Comparison of ENCODE assay signal across 8 cellular contexts in the genomic region with DNA sequence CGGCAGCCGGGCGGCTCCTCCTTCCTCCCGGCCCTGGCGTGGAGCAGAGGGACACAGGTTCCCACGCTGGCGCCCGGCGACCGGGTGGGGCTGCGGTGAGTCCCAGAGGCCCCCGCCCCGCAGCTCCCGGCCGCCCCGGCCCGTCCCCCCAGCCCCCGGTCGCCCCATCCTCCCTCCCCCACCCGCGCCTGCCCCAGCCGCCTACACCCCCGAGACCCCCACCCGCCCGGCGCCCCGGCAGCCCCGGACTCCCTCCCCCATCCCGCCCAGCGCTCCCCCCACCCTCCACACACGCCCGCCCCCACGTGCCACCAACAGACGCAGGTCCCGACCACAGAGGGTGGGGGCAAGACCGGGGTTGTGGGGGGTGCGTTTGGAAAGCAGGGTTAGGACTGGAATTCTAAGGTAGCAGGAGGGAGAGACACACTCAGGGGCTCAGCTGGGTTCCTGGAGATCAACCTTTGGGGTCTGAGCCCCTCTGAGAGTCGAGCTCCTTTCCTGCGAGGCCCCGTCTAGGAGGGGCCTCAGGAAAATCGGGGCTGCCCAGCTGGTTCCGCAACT. TPM values are rescaled to one million over a fixed set of nuclear protein-coding genes. Genes with fewer than 3 reads are reported as not detected.
DNase-seq lines count a peak whose midpoint lies in the region; ATAC-seq and TF ChIP-seq lines count a peak whose summit lies in the region.

No MANE protein-coding gene starts in this region.

- peak overlapping the region; percentile 81 to 91 (median 81) for H3K27ac ChIP-seq in upper lobe of left lung

- no peak for TF ChIP-seq EP300 in upper lobe of left lung (IDR thresholded peaks at IDR 0.05)

- H3K4me1 ChIP-seq in upper lobe of left lung: peaks cover 14 to 25% (median 21%) of the 10 kb centered on the region in 4 donors

- peaks cover 33% of the 10 kb centered on the region for H3K36me3 Mint-ChIP-seq in activated naive CD4-positive, alpha-beta T cell treated with anti-CD3 and anti-CD28 coated beads, Interleukin-2, amount 10 ng/mL, durations not matched to agents 7 days and 5 days
- peaks cover 7 to 24% of the 10 kb centered on the region in 2 donors for H3K36me3 Mint-ChIP-seq in activated naive CD4-positive, alpha-beta T cell treated with anti-CD3 and anti-CD28 coated beads, Interleukin-2, amount 50 U/mL, for 72 hours
- H3K36me3 Mint-ChIP-seq in activated T-cell treated with anti-CD3 and anti-CD28 coated beads, Interleukin-2, amount 50 U/mL, for 4 hours (ENCODE audit: insufficient read depth): no peaks in the 10 kb centered on the region
- H3K36me3 Mint-ChIP-seq in immature natural killer cell: peaks cover 0 to 5% (median 0%) of the 10 kb centered on the region in 3 donors

- 16% methylated on average over 9 of the region's 42 CpGs; no CpG with 5 or more reads in 1 of the 2 donors for WGBS in upper lobe of left lung, 2 donors

- DNase-seq in activated naive CD4-positive, alpha-beta T cell treated with anti-CD3 and anti-CD28 coated beads, Interleukin-2, amount 10 ng/mL, durations not matched to agents 7 days and 5 days: no peak
- DNase-seq in activated naive CD4-positive, alpha-beta T cell treated with anti-CD3 and anti-CD28 coated beads, Interleukin-2, amount 50 U/mL, for 72 hours (ENCODE audit: low spot score in 2 of 2): no peak
- peak; percentile 45 for DNase-seq in activated T-cell treated with anti-CD3 and anti-CD28 coated beads, Interleukin-2, amount 50 U/mL, for 4 hours
- peak in 2 of 3 donors; percentile 65 to 71 for DNase-seq in immature natural killer cell
- DNase-seq in upper lobe of left lung: no peak
- DNase-seq in NCI-H2107 (lab: John Stamatoyannopoulos, UW): no peak
- DNase-seq in NCI-H2196 treated with DMSO at 0.1 percent for 48 hours (lab: John Stamatoyannopoulos, UW; ENCODE audit: unreplicated experiment): no peak
- DNase-seq in stimulated activated CD4-positive, alpha-beta T cell treated with anti-CD3 and anti-CD28 coated beads, Interleukin-12 subunit alpha, Interleukin-12 subunit beta, amount 100 ng/mL, for 4 hours: no peak

- no peaks in the 10 kb centered on the region for H3K9me3 ChIP-seq in upper lobe of left lung

- H3K27me3 Mint-ChIP-seq in activated naive CD4-positive, alpha-beta T cell treated with anti-CD3 and anti-CD28 coated beads, Interleukin-2, amount 10 ng/mL, durations not matched to agents 7 days and 5 days: peaks cover 32% of the 10 kb centered on the region
- H3K27me3 Mint-ChIP-seq in activated T-cell treated with anti-CD3 and anti-CD28 coated beads, Interleukin-2, amount 50 U/mL, for 4 hours (ENCODE audit: low read depth): no peaks in the 10 kb centered on the region
- H3K27me3 Mint-ChIP-seq in immature natural killer cell (ENCODE audit: low read depth in 3 of 3): peaks cover 5 to 15% (median 5%) of the 10 kb centered on the region in 3 donors

- no peak for ATAC-seq in activated naive CD4-positive, alpha-beta T cell treated with anti-CD3 and anti-CD28 coated beads, Interleukin-2, amount 50 U/mL, for 72 hours
- no peak for ATAC-seq in activated T-cell treated with anti-CD3 and anti-CD28 coated beads, Interleukin-2, amount 50 U/mL, for 4 hours
- peak in 1 of 2 donors; percentile 1 for ATAC-seq in upper lobe of left lung (ENCODE audit: low FRiP score in 2 of 2)

- no peak for TF ChIP-seq CTCF in upper lobe of left lung (IDR thresholded peaks at IDR 0.05)

- H3K4me3 ChIP-seq in upper lobe of left lung: peak overlapping the region; percentile 35 to 88 (median 82)

- no peak for TF ChIP-seq POLR2A in upper lobe of left lung (IDR thresholded peaks at IDR 0.05)

- no peaks in the 10 kb centered on the region for H3K9me3 Mint-ChIP-seq in activated naive CD4-positive, alpha-beta T cell treated with anti-CD3 and anti-CD28 coated beads, Interleukin-2, amount 10 ng/mL, durations not matched to agents 7 days and 5 days
- peaks cover 0 to 3% of the 10 kb centered on the region in 2 donors for H3K9me3 Mint-ChIP-seq in activated naive CD4-positive, alpha-beta T cell treated with anti-CD3 and anti-CD28 coated beads, Interleukin-2, amount 50 U/mL, for 72 hours
- H3K9me3 Mint-ChIP-seq in activated T-cell treated with anti-CD3 and anti-CD28 coated beads, Interleukin-2, amount 50 U/mL, for 4 hours: no peaks in the 10 kb centered on the region
- H3K9me3 Mint-ChIP-seq in immature natural killer cell: no peaks in the 10 kb centered on the region

- H3K4me3 Mint-ChIP-seq in activated naive CD4-positive, alpha-beta T cell treated with anti-CD3 and anti-CD28 coated beads, Interleukin-2, amount 10 ng/mL, durations not matched to agents 7 days and 5 days: peak overlapping the region; percentile 76
- H3K4me3 Mint-ChIP-seq in activated T-cell treated with anti-CD3 and anti-CD28 coated beads, Interleukin-2, amount 50 U/mL, for 4 hours: peak overlapping the region; percentile 59
- peak overlapping the region; percentile 78 to 87 (median 85) for H3K4me3 Mint-ChIP-seq in immature natural killer cell

- peaks cover 56% of the 10 kb centered on the region for H3K4me1 Mint-ChIP-seq in activated naive CD4-positive, alpha-beta T cell treated with anti-CD3 and anti-CD28 coated beads, Interleukin-2, amount 10 ng/mL, durations not matched to agents 7 days and 5 days
- peaks cover 26% of the 10 kb centered on the region for H3K4me1 Mint-ChIP-seq in activated T-cell treated with anti-CD3 and anti-CD28 coated beads, Interleukin-2, amount 50 U/mL, for 4 hours (ENCODE audit: low read depth)
- H3K4me1 Mint-ChIP-seq in immature natural killer cell: peaks cover 32 to 33% of the 10 kb centered on the region in 2 donors

- H3K36me3 ChIP-seq in upper lobe of left lung: peaks cover 0 to 24% (median 13%) of the 10 kb centered on the region in 4 donors

- peak overlapping the region; percentile 82 for H3K27ac Mint-ChIP-seq in activated naive CD4-positive, alpha-beta T cell treated with anti-CD3 and anti-CD28 coated beads, Interleukin-2, amount 10 ng/mL, durations not matched to agents 7 days and 5 days
- H3K27ac Mint-ChIP-seq in activated naive CD4-positive, alpha-beta T cell treated with anti-CD3 and anti-CD28 coated beads, Interleukin-2, amount 50 U/mL, for 72 hours: peak overlapping the region in 1 of 2 donors; percentile 77
- H3K27ac Mint-ChIP-seq in immature natural killer cell: peak overlapping the region; percentile 62 to 95 (median 88)

- no peaks in the 10 kb centered on the region for H3K27me3 ChIP-seq in upper lobe of left lung

- CTCF ChIA-PET in activated naive CD4-positive, alpha-beta T cell treated with anti-CD3 and anti-CD28 coated beads, Interleukin-2, amount 10 ng/mL, durations not matched to agents 7 days and 5 days (lab: Charles Lee): interaction anchor here (0.7 to 3.9 kb wide), 2 partner anchors 16 to 38 kb away, joined by 8 to 23 read pairs; no protein-coding TSS in a partner anchor

RNA-seq across cellular contexts. Expression of gene PGGHG, which starts 0.3 kb away (rescaled TPM):
- 100 to 1,000 TPM in 1 of 2 donors, 10 to 100 TPM in 1; 97.8 to 695 TPM for total RNA-seq in activated naive CD4-positive, alpha-beta T cell treated with anti-CD3 and anti-CD28 coated beads, Interleukin-2, amount 50 U/mL, for 72 hours
- 10 to 100 TPM; 16.6 to 76.3 (median 28.3) TPM for total RNA-seq in activated T-cell treated with anti-CD3 and anti-CD28 coated beads, Interleukin-2, amount 50 U/mL, for 4 hours
- 10 to 100 TPM in 2 of 3 donors, 1 to 10 TPM in 1; 8.1 to 17.4 (median 11.4) TPM for polyA plus RNA-seq in immature natural killer cell
- total RNA-seq in upper lobe of left lung: 100 to 1,000 TPM in 2 of 6 donors, 10 to 100 TPM in 4; 34.1 to 535 (median 65.2) TPM

RNA-seq across cellular contexts. Expression of gene IFITM5, which starts 10.1 kb away (rescaled TPM):
- not detected for total RNA-seq in activated naive CD4-positive, alpha-beta T cell treated with anti-CD3 and anti-CD28 coated beads, Interleukin-2, amount 50 U/mL, for 72 hours
- not detected for total RNA-seq in activated T-cell treated with anti-CD3 and anti-CD28 coated beads, Interleukin-2, amount 50 U/mL, for 4 hours
- not detected for polyA plus RNA-seq in immature natural killer cell
- not detected for total RNA-seq in upper lobe of left lung

RNA-seq across cellular contexts. Expression of gene NLRP6, which starts 11.0 kb away (rescaled TPM):
- total RNA-seq in activated naive CD4-positive, alpha-beta T cell treated with anti-CD3 and anti-CD28 coated beads, Interleukin-2, amount 50 U/mL, for 72 hours: 1 to 10 TPM in 1 of 2 donors, under 1 TPM in 1; 0.88 to 2.5 TPM
- 1 to 10 TPM in 2 of 3 donors, under 1 TPM in 1; 0.33 to 3.2 (median 1.2) TPM for total RNA-seq in activated T-cell treated with anti-CD3 and anti-CD28 coated beads, Interleukin-2, amount 50 U/mL, for 4 hours
- polyA plus RNA-seq in immature natural killer cell: 1 to 10 TPM in 2 of 3 donors, not detected in 1; 1.6 to 5.1 TPM
- 1 to 10 TPM; 1.3 to 7.3 (median 3.1) TPM for total RNA-seq in upper lobe of left lung

RNA-seq across cellular contexts. Expression of gene IFITM2, which starts 18.4 kb away (rescaled TPM):
- total RNA-seq in activated naive CD4-positive, alpha-beta T cell treated with anti-CD3 and anti-CD28 coated beads, Interleukin-2, amount 50 U/mL, for 72 hours: 100 to 1,000 TPM; 385 to 785 TPM
- 100 to 1,000 TPM; 197 to 257 (median 231) TPM for total RNA-seq in activated T-cell treated with anti-CD3 and anti-CD28 coated beads, Interleukin-2, amount 50 U/mL, for 4 hours
- 1,000 to 10,000 TPM; 4,348 to 7,867 (median 6,958) TPM for polyA plus RNA-seq in immature natural killer cell
- total RNA-seq in upper lobe of left lung: 100 to 1,000 TPM; 113 to 704 (median 271) TPM

RNA-seq across cellular contexts. Expression of gene IFITM1, which starts 24.6 kb away (rescaled TPM):
- 100 to 1,000 TPM in 1 of 2 donors, 10 to 100 TPM in 1; 91.3 to 436 TPM for total RNA-seq in activated naive CD4-positive, alpha-beta T cell treated with anti-CD3 and anti-CD28 coated beads, Interleukin-2, amount 50 U/mL, for 72 hours
- total RNA-seq in activated T-cell treated with anti-CD3 and anti-CD28 coated beads, Interleukin-2, amount 50 U/mL, for 4 hours: 100 to 1,000 TPM in 2 of 3 donors, 10 to 100 TPM in 1; 99.3 to 144 (median 120) TPM
- polyA plus RNA-seq in immature natural killer cell: 1,000 to 10,000 TPM; 2,792 to 4,533 (median 3,562) TPM
- total RNA-seq in upper lobe of left lung: 100 to 1,000 TPM in 1 of 6 donors, 10 to 100 TPM in 5; 16.8 to 119 (median 74.5) TPM

Comparison
In these comparisons a context has a peak if more than half of its experiments do, and no peak if none do; other contexts are left out.
1. DNase-seq: peak in activated T-cell treated with anti-CD3 and anti-CD28 coated beads, Interleukin-2, amount 50 U/mL, for 4 hours (single experiment) and immature natural killer cell (2 of 3); none in activated naive CD4-positive, alpha-beta T cell treated with anti-CD3 and anti-CD28 coated beads, Interleukin-2, amount 10 ng/mL, durations not matched to agents 7 days and 5 days (single experiment), activated naive CD4-positive, alpha-beta T cell treated with anti-CD3 and anti-CD28 coated beads, Interleukin-2, amount 50 U/mL, for 72 hours (0 of 2), upper lobe of left lung (0 of 2), NCI-H2107 (single experiment), NCI-H2196 treated with DMSO at 0.1 percent for 48 hours (single experiment) and stimulated activated CD4-positive, alpha-beta T cell treated with anti-CD3 and anti-CD28 coated beads, Interleukin-12 subunit alpha, Interleukin-12 subunit beta, amount 100 ng/mL, for 4 hours (single experiment).
2. Peak in every context shown above with its lines, with median percentiles within 50 percentile points of each other: H3K4me3 Mint-ChIP-seq.